ENCODE assay signal across 34 cellular contexts in genomic region chr3:149764302-149764701, GRCh38. TPM values are rescaled to one million over a fixed set of nuclear protein-coding genes. Genes with fewer than 3 reads are reported as not detected.
"Had no signal": no experiment of that assay in that cellular context is flagged by ENCODE, and none has a peak within 500 bp of the region (broad histone marks: within the 10 kb centered on the region; RNA-seq: fewer than 3 reads in every experiment).

No MANE protein-coding gene starts in this region.

- H3K36me3 ChIP-seq: esophagus muscularis mucosa, gastroesophageal sphincter, heart right ventricle, left lung, lower lobe of right lung had no signal

- H3K9me3 ChIP-seq: esophagus muscularis mucosa, gastroesophageal sphincter, heart right ventricle, left lung, lower lobe of right lung had no signal

- ATAC-seq: foreskin keratinocyte; gastroesophageal sphincter; heart right ventricle; left cardiac atrium; left lung; left ventricle myocardium superior; lower lobe of right lung; naive thymus-derived CD4-positive, alpha-beta T cell had no signal

- H3K27me3 ChIP-seq: dorsolateral prefrontal cortex had no signal

- H3K9me3 Mint-ChIP-seq: mesothelial cell of epicardium; naive thymus-derived CD4-positive, alpha-beta T cell had no signal

- H3K4me1 Mint-ChIP-seq: mesothelial cell of epicardium had no signal

- H3K27ac Mint-ChIP-seq: mesothelial cell of epicardium; naive thymus-derived CD4-positive, alpha-beta T cell had no signal

- H3K27ac ChIP-seq: coronary artery, dorsolateral prefrontal cortex, esophagus muscularis mucosa, foreskin keratinocyte, gastroesophageal sphincter, heart right ventricle, left lung, lower lobe of right lung had no signal

- FAIRE-seq: colon, endometrium, endothelial cell of umbilical vein, frontal cortex, islet of Langerhans, keratinocyte had no signal

- DNase-seq: dermis blood vessel endothelial cell; dorsolateral prefrontal cortex; effector CD4-positive, alpha-beta T cell; effector memory CD4-positive, alpha-beta T cell; glutamatergic neuron; head of caudate nucleus; heart right ventricle; hippocampal formation; left cardiac atrium; left lung; left ventricle myocardium superior; lower lobe of right lung; mesenchymal stem cell; naive thymus-derived CD4-positive, alpha-beta T cell had no signal

- H3K4me1 ChIP-seq: foreskin keratinocyte, heart right ventricle, left lung, lower lobe of right lung had no signal

- H3K4me3 ChIP-seq: coronary artery, dorsolateral prefrontal cortex, esophagus muscularis mucosa, gastroesophageal sphincter, heart right ventricle, left lung, lower lobe of right lung had no signal

- H3K36me3 Mint-ChIP-seq: mesothelial cell of epicardium; naive thymus-derived CD4-positive, alpha-beta T cell had no signal

- H3K4me3 Mint-ChIP-seq: mesothelial cell of epicardium; naive thymus-derived CD4-positive, alpha-beta T cell had no signal

RNA-seq across cellular contexts. Expression of gene ANKUB1, which starts 28.1 kb away (rescaled TPM):
- total RNA-seq: dermis blood vessel endothelial cell; endothelial cell of umbilical vein; epithelial cell of proximal tubule; fibroblast of lung; fibroblast of villous mesenchyme; gastroesophageal sphincter; heart right ventricle; kidney epithelial cell; left cardiac atrium; left ventricle myocardium superior; lower leg skin; lung microvascular endothelial cell; mesenteric fat pad; mucosa of gallbladder; naive thymus-derived CD4-positive, alpha-beta T cell had no signal
- polyA plus RNA-seq: endothelial cell of umbilical vein; esophagus; fibroblast of lung; heart right ventricle; naive thymus-derived CD4-positive, alpha-beta T cell had no signal
